ENCODE assay signal across 11 cellular contexts in genomic region chr21:34065015-34065414, GRCh38.
"Had no signal": no experiment of that assay in that cellular context is flagged by ENCODE, and none has a peak within 500 bp of the region (broad histone marks: within the 10 kb centered on the region; RNA-seq: fewer than 3 reads in every experiment).

No MANE protein-coding gene starts in this region.

- H3K36me3 ChIP-seq: ovary, thyroid gland, uterus had no signal

- H3K36me3 Mint-ChIP-seq: activated naive CD4-positive, alpha-beta T cell treated with anti-CD3 and anti-CD28 coated beads, Interleukin-2, amount 50 U/mL, for 24 hours had no signal

- ATAC-seq: left colon had no signal

- H3K27ac Mint-ChIP-seq: activated naive CD4-positive, alpha-beta T cell treated with anti-CD3 and anti-CD28 coated beads, Interleukin-2, amount 50 U/mL, for 24 hours; T-helper 2 cell treated with Interferon-gamma antibody and Interleukin-4, amounts not matched to agents 5 μg/mL and 100 μg/mL, for 36 hours had no signal

- H3K9me3 ChIP-seq: ovary, thyroid gland, uterus had no signal

- H3K4me3 ChIP-seq: ovary, thyroid gland, uterus had no signal

- DNase-seq: activated CD4-positive, alpha-beta T cell treated with anti-CD3 and anti-CD28 coated beads, Interleukin-2, amount 50 U/mL, for 4 hours; activated effector memory CD4-positive, alpha-beta T cell treated with Interleukin-2 at 50 U/mL for 16 hours; activated T-cell treated with anti-CD3 and anti-CD28 coated beads, Interleukin-2, amount 50 U/mL, for 1 hour; glutamatergic neuron; left colon; mammary epithelial cell; ovary; thyroid gland; uterus had no signal

- H3K4me3 Mint-ChIP-seq: activated naive CD4-positive, alpha-beta T cell treated with anti-CD3 and anti-CD28 coated beads, Interleukin-2, amount 50 U/mL, for 24 hours; T-helper 2 cell treated with Interferon-gamma antibody and Interleukin-4, amounts not matched to agents 5 μg/mL and 100 μg/mL, for 36 hours had no signal

- H3K27me3 Mint-ChIP-seq: activated naive CD4-positive, alpha-beta T cell treated with anti-CD3 and anti-CD28 coated beads, Interleukin-2, amount 50 U/mL, for 24 hours had no signal

- H3K4me1 ChIP-seq: uterus had no signal

- H3K27me3 ChIP-seq: ovary, thyroid gland, uterus had no signal

- H3K27ac ChIP-seq: ovary, thyroid gland, uterus had no signal

- H3K4me1 Mint-ChIP-seq: activated naive CD4-positive, alpha-beta T cell treated with anti-CD3 and anti-CD28 coated beads, Interleukin-2, amount 50 U/mL, for 24 hours had no signal
